1 cellular context compared by ENCODE assay signal in genomic region chr10:80158598-80159127, GRCh38.
TF ChIP-seq lines count a peak whose summit lies in the region.

No MANE protein-coding gene starts in this region.

TF ChIP-seq in K562, 482 proteins besides CTCF, POLR2A, EP300 and RAD21 (continues in another document):
- TF ChIP-seq HNRNPUL1 (IDR thresholded peaks at IDR 0.05; ENCODE audit: low read length) (no peak), DACH1 (IDR thresholded peaks at IDR 0.05; ENCODE audit: partially characterized antibody) (no peak), FOSL1 (tag; conservative IDR thresholded peaks at IDR 0.05) (peak; percentile 99), PPARD (CRISPR knock-in tag; IDR thresholded peaks at IDR 0.05) (no peak), RUNX1 (IDR thresholded peaks at IDR 0.05; ENCODE audit: low read depth) (no peak), SAP30 (IDR thresholded peaks at IDR 0.05; ENCODE audit: borderline replicate concordance, insufficient read depth, low read depth, low read length, poor library complexity, severe bottlenecking) (peak; percentile 83), ZNF280B (CRISPR knock-in tag; IDR thresholded peaks at IDR 0.05) (no peak), MED1 (CRISPR knock-in tag; IDR thresholded peaks at IDR 0.05; ENCODE audit: borderline replicate concordance) (no peak), MBD2 (IDR thresholded peaks at IDR 0.05; ENCODE audit: borderline replicate concordance, low read depth) (no peak), RHOXF2B (CRISPR knock-in tag; conservative IDR thresholded peaks at IDR 0.05) (no peak), NR3C1 (CRISPR knock-in tag; IDR thresholded peaks at IDR 0.05) (no peak), ZNF316 (IDR thresholded peaks at IDR 0.05) (no peak), ZNF780A (CRISPR knock-in tag; IDR thresholded peaks at IDR 0.05) (no peak), HMG20A (CRISPR knock-in tag; conservative IDR thresholded peaks at IDR 0.05) (no peak), ZNF146 (CRISPR knock-in tag; IDR thresholded peaks at IDR 0.05; ENCODE audit: unreplicated experiment) (no peak), FOXM1 (IDR thresholded peaks at IDR 0.05; ENCODE audit: low read depth) (no peak), FOXM1 (CRISPR knock-in tag; IDR thresholded peaks at IDR 0.05; ENCODE audit: low read depth) (no peak), BRCA1 (IDR thresholded peaks at IDR 0.05) (no peak), BRCA1 (CRISPR knock-in tag; IDR thresholded peaks at IDR 0.05) (no peak), ZNF12 (CRISPR knock-in tag; IDR thresholded peaks at IDR 0.05) (peak; percentile 91), REST (CRISPR knock-in tag; IDR thresholded peaks at IDR 0.05; ENCODE audit: low read depth) (no peak), ATF1 (CRISPR knock-in tag; IDR thresholded peaks at IDR 0.05) (no peak), ATF1 (tag; IDR thresholded peaks at IDR 0.05) (peak; percentile 44; the same call in 1 of the 2 replicates), KLF16 (IDR thresholded peaks at IDR 0.05) (no peak), DEAF1 (CRISPR knock-in tag; IDR thresholded peaks at IDR 0.05) (no peak), U2AF2 (optimal IDR thresholded peaks at IDR 0.05; ENCODE audit: low read depth, low read length) (no peak), ZNF311 (CRISPR knock-in tag; IDR thresholded peaks at IDR 0.05) (no peak), HMGN3 (IDR thresholded peaks at IDR 0.05; ENCODE audit: borderline replicate concordance, extremely low read depth, insufficient read length, low read depth, low read length) (no peak), ZNF263 (CRISPR knock-in tag; IDR thresholded peaks at IDR 0.05; ENCODE audit: borderline replicate concordance) (no peak), ZNF444 (CRISPR knock-in tag; IDR thresholded peaks at IDR 0.05) (no peak), SIRT6 (IDR thresholded peaks at IDR 0.05; ENCODE audit: low read depth, low read length) (no peak), ZNF717 (CRISPR knock-in tag; IDR thresholded peaks at IDR 0.05) (no peak), EHMT2 (IDR thresholded peaks at IDR 0.05) (no peak), MAX (CRISPR knock-in tag; IDR thresholded peaks at IDR 0.05) (peak; percentile 87), SRF (CRISPR knock-in tag; IDR thresholded peaks at IDR 0.05) (no peak), FIP1L1 (IDR thresholded peaks at IDR 0.05; ENCODE audit: low read depth, low read length, poor library complexity, severe bottlenecking) (no peak), NONO (IDR thresholded peaks at IDR 0.05; ENCODE audit: low read depth in 2 of 2, low read length in 1 of 2) (no peak), MYNN (IDR thresholded peaks at IDR 0.05) (peak; percentile 65; the same call in 1 of the 2 replicates), MYNN (CRISPR knock-in tag; IDR thresholded peaks at IDR 0.05) (no peak), JUNB (CRISPR knock-in tag; conservative IDR thresholded peaks at IDR 0.05) (peak; percentile 82; the same call in 1 of the 2 replicates), NFIX (CRISPR knock-in tag; IDR thresholded peaks at IDR 0.05; ENCODE audit: low read depth) (no peak), BRD4 (IDR thresholded peaks at IDR 0.05) (no peak), ZBTB8A (IDR thresholded peaks at IDR 0.05; ENCODE audit: partially characterized antibody) (no peak), POLR3G (IDR thresholded peaks at IDR 0.05; ENCODE audit: extremely low read depth, insufficient read length, insufficient replicate concordance) (no peak)
- TF ChIP-seq, protein P1, sequence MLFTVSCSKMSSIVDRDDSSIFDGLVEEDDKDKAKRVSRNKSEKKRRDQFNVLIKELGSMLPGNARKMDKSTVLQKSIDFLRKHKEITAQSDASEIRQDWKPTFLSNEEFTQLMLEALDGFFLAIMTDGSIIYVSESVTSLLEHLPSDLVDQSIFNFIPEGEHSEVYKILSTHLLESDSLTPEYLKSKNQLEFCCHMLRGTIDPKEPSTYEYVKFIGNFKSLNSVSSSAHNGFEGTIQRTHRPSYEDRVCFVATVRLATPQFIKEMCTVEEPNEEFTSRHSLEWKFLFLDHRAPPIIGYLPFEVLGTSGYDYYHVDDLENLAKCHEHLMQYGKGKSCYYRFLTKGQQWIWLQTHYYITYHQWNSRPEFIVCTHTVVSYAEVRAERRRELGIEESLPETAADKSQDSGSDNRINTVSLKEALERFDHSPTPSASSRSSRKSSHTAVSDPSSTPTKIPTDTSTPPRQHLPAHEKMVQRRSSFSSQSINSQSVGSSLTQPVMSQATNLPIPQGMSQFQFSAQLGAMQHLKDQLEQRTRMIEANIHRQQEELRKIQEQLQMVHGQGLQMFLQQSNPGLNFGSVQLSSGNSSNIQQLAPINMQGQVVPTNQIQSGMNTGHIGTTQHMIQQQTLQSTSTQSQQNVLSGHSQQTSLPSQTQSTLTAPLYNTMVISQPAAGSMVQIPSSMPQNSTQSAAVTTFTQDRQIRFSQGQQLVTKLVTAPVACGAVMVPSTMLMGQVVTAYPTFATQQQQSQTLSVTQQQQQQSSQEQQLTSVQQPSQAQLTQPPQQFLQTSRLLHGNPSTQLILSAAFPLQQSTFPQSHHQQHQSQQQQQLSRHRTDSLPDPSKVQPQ (CRISPR knock-in tag; IDR thresholded peaks at IDR 0.05; ENCODE audit: borderline replicate concordance), result no peak
- TF ChIP-seq, protein P2, sequence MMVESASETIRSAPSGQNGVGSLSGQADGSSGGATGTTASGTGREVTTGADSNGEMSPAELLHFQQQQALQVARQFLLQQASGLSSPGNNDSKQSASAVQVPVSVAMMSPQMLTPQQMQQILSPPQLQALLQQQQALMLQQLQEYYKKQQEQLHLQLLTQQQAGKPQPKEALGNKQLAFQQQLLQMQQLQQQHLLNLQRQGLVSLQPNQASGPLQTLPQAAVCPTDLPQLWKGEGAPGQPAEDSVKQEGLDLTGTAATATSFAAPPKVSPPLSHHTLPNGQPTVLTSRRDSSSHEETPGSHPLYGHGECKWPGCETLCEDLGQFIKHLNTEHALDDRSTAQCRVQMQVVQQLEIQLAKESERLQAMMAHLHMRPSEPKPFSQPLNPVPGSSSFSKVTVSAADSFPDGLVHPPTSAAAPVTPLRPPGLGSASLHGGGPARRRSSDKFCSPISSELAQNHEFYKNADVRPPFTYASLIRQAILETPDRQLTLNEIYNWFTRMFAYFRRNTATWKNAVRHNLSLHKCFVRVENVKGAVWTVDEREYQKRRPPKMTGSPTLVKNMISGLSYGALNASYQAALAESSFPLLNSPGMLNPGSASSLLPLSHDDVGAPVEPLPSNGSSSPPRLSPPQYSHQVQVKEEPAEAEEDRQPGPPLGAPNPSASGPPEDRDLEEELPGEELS (CRISPR knock-in tag; IDR thresholded peaks at IDR 0.05; ENCODE audit: borderline replicate concordance), result no peak
- TF ChIP-seq, protein P3, sequence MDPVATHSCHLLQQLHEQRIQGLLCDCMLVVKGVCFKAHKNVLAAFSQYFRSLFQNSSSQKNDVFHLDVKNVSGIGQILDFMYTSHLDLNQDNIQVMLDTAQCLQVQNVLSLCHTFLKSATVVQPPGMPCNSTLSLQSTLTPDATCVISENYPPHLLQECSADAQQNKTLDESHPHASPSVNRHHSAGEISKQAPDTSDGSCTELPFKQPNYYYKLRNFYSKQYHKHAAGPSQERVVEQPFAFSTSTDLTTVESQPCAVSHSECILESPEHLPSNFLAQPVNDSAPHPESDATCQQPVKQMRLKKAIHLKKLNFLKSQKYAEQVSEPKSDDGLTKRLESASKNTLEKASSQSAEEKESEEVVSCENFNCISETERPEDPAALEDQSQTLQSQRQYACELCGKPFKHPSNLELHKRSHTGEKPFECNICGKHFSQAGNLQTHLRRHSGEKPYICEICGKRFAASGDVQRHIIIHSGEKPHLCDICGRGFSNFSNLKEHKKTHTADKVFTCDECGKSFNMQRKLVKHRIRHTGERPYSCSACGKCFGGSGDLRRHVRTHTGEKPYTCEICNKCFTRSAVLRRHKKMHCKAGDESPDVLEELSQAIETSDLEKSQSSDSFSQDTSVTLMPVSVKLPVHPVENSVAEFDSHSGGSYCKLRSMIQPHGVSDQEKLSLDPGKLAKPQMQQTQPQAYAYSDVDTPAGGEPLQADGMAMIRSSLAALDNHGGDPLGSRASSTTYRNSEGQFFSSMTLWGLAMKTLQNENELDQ (CRISPR knock-in tag; IDR thresholded peaks at IDR 0.05; ENCODE audit: borderline replicate concordance), result no peak
- TF ChIP-seq, protein P4, sequence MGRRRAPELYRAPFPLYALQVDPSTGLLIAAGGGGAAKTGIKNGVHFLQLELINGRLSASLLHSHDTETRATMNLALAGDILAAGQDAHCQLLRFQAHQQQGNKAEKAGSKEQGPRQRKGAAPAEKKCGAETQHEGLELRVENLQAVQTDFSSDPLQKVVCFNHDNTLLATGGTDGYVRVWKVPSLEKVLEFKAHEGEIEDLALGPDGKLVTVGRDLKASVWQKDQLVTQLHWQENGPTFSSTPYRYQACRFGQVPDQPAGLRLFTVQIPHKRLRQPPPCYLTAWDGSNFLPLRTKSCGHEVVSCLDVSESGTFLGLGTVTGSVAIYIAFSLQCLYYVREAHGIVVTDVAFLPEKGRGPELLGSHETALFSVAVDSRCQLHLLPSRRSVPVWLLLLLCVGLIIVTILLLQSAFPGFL (CRISPR knock-in tag; IDR thresholded peaks at IDR 0.05), result no peak
- TF ChIP-seq, protein P5, sequence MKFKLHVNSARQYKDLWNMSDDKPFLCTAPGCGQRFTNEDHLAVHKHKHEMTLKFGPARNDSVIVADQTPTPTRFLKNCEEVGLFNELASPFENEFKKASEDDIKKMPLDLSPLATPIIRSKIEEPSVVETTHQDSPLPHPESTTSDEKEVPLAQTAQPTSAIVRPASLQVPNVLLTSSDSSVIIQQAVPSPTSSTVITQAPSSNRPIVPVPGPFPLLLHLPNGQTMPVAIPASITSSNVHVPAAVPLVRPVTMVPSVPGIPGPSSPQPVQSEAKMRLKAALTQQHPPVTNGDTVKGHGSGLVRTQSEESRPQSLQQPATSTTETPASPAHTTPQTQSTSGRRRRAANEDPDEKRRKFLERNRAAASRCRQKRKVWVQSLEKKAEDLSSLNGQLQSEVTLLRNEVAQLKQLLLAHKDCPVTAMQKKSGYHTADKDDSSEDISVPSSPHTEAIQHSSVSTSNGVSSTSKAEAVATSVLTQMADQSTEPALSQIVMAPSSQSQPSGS (CRISPR knock-in tag; IDR thresholded peaks at IDR 0.05), result no peak
